In genomic region chr11:93741094-93741881, GRCh38 we compare ENCODE assay signal across 8 cellular contexts. TPM values are rescaled to one million over a fixed set of nuclear protein-coding genes. Genes with fewer than 3 reads are reported as not detected.
DNase-seq lines count a peak whose midpoint lies in the region; ATAC-seq, FAIRE-seq and TF ChIP-seq lines count a peak whose summit lies in the region.

Gene C11orf54, plus strand, starts transcription at chr11:93741672. Its CDS starts 5,722 bp downstream, at chr11:93747394.
Gene TAF1D, minus strand, starts transcription at chr11:93741495. Its CDS starts 2,191 bp downstream, at chr11:93739304.

- H3K36me3 ChIP-seq in astrocyte (ENCODE audit: insufficient read depth, low read length) = peaks cover 26% of the 10 kb centered on the region

- peak; percentile 41 for FAIRE-seq in astrocyte (lab: Jason Lieb, UNC)

- peak within 1 kb of the TSS; percentile 86 for H3K4me2 ChIP-seq in astrocyte (ENCODE audit: low read length)

- DNase-seq in NCI-H2029 (lab: John Stamatoyannopoulos, UW) (peak; percentile 99), T-helper 22 cell (ENCODE audit: low read depth) (peak; percentile 96), astrocyte (ENCODE audit: low read depth) (peak; percentile 93), hepatic stellate cell (ENCODE audit: low spot score) (peak; percentile 93), renal cortical epithelial cell (ENCODE audit: low read depth) (peak; percentile 94), cortex of kidney (lab: John Stamatoyannopoulos, UW) (no peak)

- peak within 1 kb of the TSS; percentile 99 for H3K9ac ChIP-seq in astrocyte (ENCODE audit: low read length)

- H3K4me1 ChIP-seq in astrocyte (ENCODE audit: insufficient read depth, low read length) = peaks cover 12% of the 10 kb centered on the region

- no peaks in the 10 kb centered on the region for H3K27me3 ChIP-seq in astrocyte (ENCODE audit: insufficient read depth, low read length)

- peak within 1 kb of the TSS; percentile 100 for H3K4me3 Mint-ChIP-seq in astrocyte (ENCODE audit: unreplicated experiment)

- H4K20me1 ChIP-seq in astrocyte (ENCODE audit: insufficient read depth, low read length) = peaks cover 39% of the 10 kb centered on the region

- no peaks in the 10 kb centered on the region for H3K9me3 Mint-ChIP-seq in astrocyte (ENCODE audit: unreplicated experiment)

- peaks cover 27% of the 10 kb centered on the region for H3K4me1 Mint-ChIP-seq in astrocyte (ENCODE audit: low read depth, unreplicated experiment)

- peak; percentile 86 for ATAC-seq in GM18505 (IDR thresholded peaks at IDR 0.05; ENCODE audit: unreplicated experiment)
- ATAC-seq in HG02973 (IDR thresholded peaks at IDR 0.05; ENCODE audit: unreplicated experiment) = peak; percentile 84

- no peaks in the 10 kb centered on the region for H3K9me3 ChIP-seq in astrocyte (ENCODE audit: insufficient read depth, low read depth, low read length)

- peaks cover 25% of the 10 kb centered on the region for H3K36me3 Mint-ChIP-seq in astrocyte (ENCODE audit: low read depth, unreplicated experiment)

- H2AFZ ChIP-seq in astrocyte (ENCODE audit: low read depth, low read length) = peak within 1 kb of the TSS; percentile 93

- H3K79me2 ChIP-seq in astrocyte (ENCODE audit: insufficient read depth, low read length) = peaks cover 63% of the 10 kb centered on the region

- H3K27ac Mint-ChIP-seq in astrocyte (ENCODE audit: unreplicated experiment) = peak within 1 kb of the TSS; percentile 98

- peak; percentile 99 for TF ChIP-seq POLR2A in GM18505 (IDR thresholded peaks at IDR 0.05; ENCODE audit: borderline replicate concordance, extremely low read depth, insufficient read depth, insufficient read length)

- H3K4me3 ChIP-seq in astrocyte (ENCODE audit: insufficient read depth, low read depth, low read length) = peak within 1 kb of the TSS; percentile 95

- no peak for TF ChIP-seq CTCF in astrocyte (IDR thresholded peaks at IDR 0.05; ENCODE audit: insufficient read depth, low read depth, low read length)

- no peaks in the 10 kb centered on the region for H3K27me3 Mint-ChIP-seq in astrocyte (ENCODE audit: low read depth, unreplicated experiment)

- H3K27ac ChIP-seq in astrocyte (ENCODE audit: low read depth, low read length) = peak within 1 kb of the TSS; percentile 95

RNA-seq across cellular contexts. Expression of gene C11orf54, which starts in this region (rescaled TPM):
- 12.7 and 14.8 TPM in 2 replicates for total RNA-seq in astrocyte
- 21.5 and 61.6 TPM in 2 replicates for total RNA-seq in renal cortical epithelial cell

RNA-seq across cellular contexts. Expression of gene TAF1D, which starts in this region (rescaled TPM):
- total RNA-seq in astrocyte (131 and 145 TPM in 2 replicates), renal cortical epithelial cell (157 and 360 TPM in 2 replicates)
